Comparison of ENCODE assay signal across 17 cellular contexts in genomic region chr16:81449899-81450608, GRCh38. TPM values are rescaled to one million over a fixed set of nuclear protein-coding genes. Genes with fewer than 3 reads are reported as not detected.
DNase-seq lines count a peak whose midpoint lies in the region; ATAC-seq, FAIRE-seq and TF ChIP-seq lines count a peak whose summit lies in the region.
"Had no signal": no experiment of that assay in that cellular context is flagged by ENCODE, and none has a peak within 500 bp of the region (broad histone marks: within the 10 kb centered on the region; RNA-seq: fewer than 3 reads in every experiment).

No MANE protein-coding gene starts in this region.

- ATAC-seq in GM12878 = no peak
- ATAC-seq: body of pancreas, left colon had no signal

- H4K20me1 ChIP-seq in GM12878 (ENCODE audit: control insufficient read depth, insufficient read depth) (no peaks in the 10 kb centered on the region), neural cell (ENCODE audit: insufficient read depth) (peaks cover 20% of the 10 kb centered on the region), smooth muscle cell (ENCODE audit: low read depth) (peaks cover 83% of the 10 kb centered on the region)

- H3K27me3 ChIP-seq in CD4-positive, alpha-beta memory T cell (ENCODE audit: insufficient read depth, low read length) = no peaks in the 10 kb centered on the region
- H3K27me3 ChIP-seq in GM12878 (replicated peaks in 1 of 2; ENCODE audit: control insufficient read depth in 2 of 2, insufficient read depth in 2 of 2, low read length in 1 of 2) = no peaks in the 10 kb centered on the region
- H3K27me3 ChIP-seq in neural cell (ENCODE audit: insufficient read depth, low read depth, low read length) = no peaks in the 10 kb centered on the region
- H3K27me3 ChIP-seq in smooth muscle cell (ENCODE audit: low read depth) = no peaks in the 10 kb centered on the region
- H3K27me3 ChIP-seq: BE2C, body of pancreas, dorsolateral prefrontal cortex had no signal

- no peak for DNase-seq in CD4-positive, alpha-beta memory T cell
- DNase-seq in GM12878 (ENCODE audit: low read depth, low spot score) (no peak), NCI-H526 (lab: John Stamatoyannopoulos, UW) (no peak), smooth muscle cell (lab: John Stamatoyannopoulos, UW; ENCODE audit: unreplicated experiment) (no peak)
- DNase-seq in central memory CD4-positive, alpha-beta T cell = no peak
- DNase-seq: activated CD8-positive, alpha-beta memory T cell treated with anti-CD3 and anti-CD28 coated beads for 24 hours; activated gamma-delta T cell treated with Interleukin-2 at 50 U/mL for 16 hours; BE2C; body of pancreas; dorsolateral prefrontal cortex; hippocampal formation; left colon; NCI-H187 treated with DMSO at 0.1 percent for 48 hours; NCI-H510A treated with DMSO at 0.1 percent for 48 hours had no signal

- H3K36me3 ChIP-seq in CD4-positive, alpha-beta memory T cell (ENCODE audit: insufficient read depth, low read length) = no peaks in the 10 kb centered on the region
- 0 out of 2 replicates have a peak, but pooled peaks cover 6% of the 10 kb centered on the region for H3K36me3 ChIP-seq in KOPT-K1 (ENCODE audit: insufficient read depth, low read length)
- H3K36me3 ChIP-seq in GM12878 (ENCODE audit: control insufficient read depth in 2 of 2, insufficient read depth in 2 of 2, low read length in 1 of 2) = no peaks in the 10 kb centered on the region; a peak in 4 of 4 replicates
- H3K36me3 ChIP-seq in neural cell (ENCODE audit: insufficient read depth, low read length) = no peaks in the 10 kb centered on the region
- H3K36me3 ChIP-seq in smooth muscle cell (ENCODE audit: low read depth) = no peaks in the 10 kb centered on the region
- H3K36me3 ChIP-seq: BE2C had no signal

- in situ Hi-C loops in GM12878 (cut with MboI) = no loop called here

- FAIRE-seq in GM12878 (lab: Jason Lieb, UNC) = no peak
- FAIRE-seq: RCC 7860 had no signal

- peaks cover 4 to 21% of the 10 kb centered on the region in 2 donors for H3K36me3 Mint-ChIP-seq in CD4-positive, alpha-beta memory T cell

- TF ChIP-seq RAD21 in GM12878 (IDR thresholded peaks at IDR 0.05; ENCODE audit: insufficient read depth, low read depth, low read length) (no peak), neural cell (conservative IDR thresholded peaks at IDR 0.05) (no peak)

- H3K9ac ChIP-seq in GM12878 (ENCODE audit: control insufficient read depth, insufficient read depth, low read length) = no peak overlapping the region
- no peak overlapping the region for H3K9ac ChIP-seq in neural cell (ENCODE audit: low read length)
- no peak overlapping the region for H3K9ac ChIP-seq in smooth muscle cell (ENCODE audit: low read depth)

- RAD21 ChIA-PET in GM12878 (lab: Charles Lee; ENCODE audit: unreplicated experiment) = interaction anchor here (0.8 to 3.1 kb wide), 4 partner anchors 21 to 175 kb away, joined by 3 to 19 read pairs (median 6); no protein-coding TSS in a partner anchor

- H3K27me3 Mint-ChIP-seq in CD4-positive, alpha-beta memory T cell = no peaks in the 10 kb centered on the region

- no peak for TF ChIP-seq CTCF in GM12878 (IDR thresholded peaks at IDR 0.05 in 2 of 3, conservative IDR thresholded peaks at IDR 0.05 in 1 of 3; ENCODE audit: control insufficient read depth in 2 of 3, extremely low read depth in 1 of 3, insufficient read depth in 1 of 3, low read depth in 3 of 3, low read length in 3 of 3)
- TF ChIP-seq CTCF in neural cell (IDR thresholded peaks at IDR 0.05; ENCODE audit: poor library complexity, severe bottlenecking) = no peak
- no peak for TF ChIP-seq CTCF in smooth muscle cell (IDR thresholded peaks at IDR 0.05; ENCODE audit: borderline replicate concordance, insufficient read depth, poor library complexity, severe bottlenecking)

- no peak overlapping the region for H3K27ac ChIP-seq in CD4-positive, alpha-beta memory T cell (ENCODE audit: low read depth, low read length)
- H3K27ac ChIP-seq in KOPT-K1 (ENCODE audit: low read depth, low read length, poor library complexity, severe bottlenecking) (peak overlapping the region; percentile 49), GM12878 (ENCODE audit: control insufficient read depth, insufficient read depth) (no peak overlapping the region), neural cell (ENCODE audit: low read length) (no peak overlapping the region), smooth muscle cell (ENCODE audit: low read depth) (no peak overlapping the region)

- POLR2A ChIA-PET in CD4-positive, alpha-beta memory T cell (lab: Charles Lee; ENCODE audit: partially characterized antibody) = interaction anchor here (0.6 to 4.3 kb wide), 3 partner anchors 20 to 58 kb away, joined by 3 to 22 read pairs (median 4); no protein-coding TSS in a partner anchor
- POLR2A ChIA-PET in GM12878 (lab: Charles Lee) = interaction anchor here (1.0 kb wide), 1 partner anchor 31 kb away, joined by 3 read pairs; no protein-coding TSS in a partner anchor

- H3K79me2 ChIP-seq in GM12878 (ENCODE audit: control insufficient read depth, insufficient read depth, low read length) (peaks cover 94% of the 10 kb centered on the region), neural cell (replicated peaks; ENCODE audit: insufficient read depth, low read length) (peaks cover 98% of the 10 kb centered on the region), smooth muscle cell (ENCODE audit: low read depth) (peaks cover 100% of the 10 kb centered on the region)

- peaks cover 0 to 6% (median 1%) of the 10 kb centered on the region in 8 donors for H3K9me3 Mint-ChIP-seq in CD4-positive, alpha-beta memory T cell

- WGBS in GM12878 (ENCODE audit: insufficient coverage, insufficient replicate concordance, low lambda C conversion rate, missing lambda C conversion rate) = 97% methylated on average over 7 of the region's 7 CpGs
- 97% methylated on average over 7 of the region's 7 CpGs for WGBS in smooth muscle cell (ENCODE audit: low lambda C conversion rate)

- no peaks in the 10 kb centered on the region for H3K9me2 ChIP-seq in neural cell (ENCODE audit: insufficient read depth, low read length)

- peak overlapping the region in 4 of 8 donors; percentile 19 to 47 (median 39) for H3K4me3 Mint-ChIP-seq in CD4-positive, alpha-beta memory T cell

- H3K4me1 ChIP-seq in CD4-positive, alpha-beta memory T cell (ENCODE audit: insufficient read depth, low read length) = peaks cover 71% of the 10 kb centered on the region
- peaks cover 20% of the 10 kb centered on the region for H3K4me1 ChIP-seq in GM12878 (ENCODE audit: control insufficient read depth, insufficient read depth, low read length)
- H3K4me1 ChIP-seq in smooth muscle cell (ENCODE audit: low read depth) = peaks cover 31% of the 10 kb centered on the region

- H3K27ac Mint-ChIP-seq in CD4-positive, alpha-beta memory T cell = peak overlapping the region in 6 of 7 donors; percentile 17 to 74 (median 60)

- H2AFZ ChIP-seq in GM12878 (ENCODE audit: control insufficient read depth, low read depth, low read length) (no peak overlapping the region), neural cell (ENCODE audit: low read depth, low read length) (no peak overlapping the region), smooth muscle cell (ENCODE audit: low read depth) (no peak overlapping the region)

- CTCF ChIA-PET in CD4-positive, alpha-beta memory T cell (lab: Charles Lee; ENCODE audit: partially characterized antibody) = interaction anchor here (1.6 kb wide), 1 partner anchor 14 kb away, joined by 3 read pairs; no protein-coding TSS in a partner anchor
- CTCF ChIA-PET in GM12878 (lab: Yijun Ruan, JAX) = interaction anchor here (1.2 to 1.3 kb wide), 2 partner anchors 29 to 155 kb away, joined by 3 read pairs; no protein-coding TSS in a partner anchor

- no peak for TF ChIP-seq EP300 in GM12878 (IDR thresholded peaks at IDR 0.05; ENCODE audit: borderline replicate concordance in 1 of 2, control insufficient read depth in 1 of 2, low read depth in 2 of 2, low read length in 2 of 2)
- TF ChIP-seq EP300 in neural cell (conservative IDR thresholded peaks at IDR 0.05; ENCODE audit: poor library complexity, severe bottlenecking) = no peak

- SMC1A ChIA-PET in GM12878 (lab: Charles Lee; ENCODE audit: uncharacterized antibody, unreplicated experiment) = interaction anchor here (1.1 to 2.9 kb wide), 9 partner anchors 11 to 265 kb away, joined by 3 to 18 read pairs (median 3); no protein-coding TSS in a partner anchor

- H3K9me3 ChIP-seq in CD4-positive, alpha-beta memory T cell (ENCODE audit: control insufficient read depth in 1 of 2, low read length in 2 of 2) = no peaks in the 10 kb centered on the region
- H3K9me3 ChIP-seq in KOPT-K1 (ENCODE audit: insufficient read depth, low read length, poor library complexity, severe bottlenecking) = peaks cover 5% of the 10 kb centered on the region
- H3K9me3 ChIP-seq in GM12878 (replicated peaks; ENCODE audit: control insufficient read depth, insufficient read depth, low read length) = peaks cover 5% of the 10 kb centered on the region; the same call in 1 of the 3 replicates
- H3K9me3 ChIP-seq in neural cell (ENCODE audit: low read length) = no peaks in the 10 kb centered on the region
- no peaks in the 10 kb centered on the region for H3K9me3 ChIP-seq in smooth muscle cell (replicated peaks; ENCODE audit: low read depth)
- H3K9me3 ChIP-seq: BE2C, body of pancreas had no signal

- H3F3A ChIP-seq in neural cell (ENCODE audit: insufficient read depth, low read length, poor library complexity, severe bottlenecking) (no peaks in the 10 kb centered on the region), smooth muscle cell (ENCODE audit: low read depth) (no peaks in the 10 kb centered on the region)

- H3K4me3 ChIP-seq in CD4-positive, alpha-beta memory T cell (ENCODE audit: low read length in 2 of 2) = no peak overlapping the region
- H3K4me3 ChIP-seq in GM12878 (peak overlapping the region; percentile 1; the same call in 1 of the 2 replicates), neural cell (ENCODE audit: low read length) (peak overlapping the region; percentile 68), smooth muscle cell (no peak overlapping the region)
- H3K4me3 ChIP-seq: body of pancreas had no signal

- H3K4me2 ChIP-seq in GM12878 (ENCODE audit: control insufficient read depth, insufficient read depth) (peak overlapping the region; percentile 38; the same call in 1 of the 2 replicates), neural cell (ENCODE audit: low read length) (no peak overlapping the region), smooth muscle cell (no peak overlapping the region)

- peaks cover 56 to 90% (median 72%) of the 10 kb centered on the region in 4 donors for H3K4me1 Mint-ChIP-seq in CD4-positive, alpha-beta memory T cell

- BruUV-seq in GM12878 (replicated peaks; lab: Mats Ljungman, UMichigan) = no TSS peak

- no peak for TF ChIP-seq POLR2A in GM12878 (IDR thresholded peaks at IDR 0.05; ENCODE audit: low read depth, low read length)

- intact Hi-C loops in CD4-positive, alpha-beta memory T cell (cut with micrococcal nuclease) = no loop called here
- intact Hi-C loops in GM12878 (cut with micrococcal nuclease; ENCODE audit: unreplicated experiment) = loop anchor here (5.0 kb wide), 1 partner anchor 72 kb away; no protein-coding TSS in a partner anchor

RNA-seq across cellular contexts. Expression of gene CMIP, which starts 5.4 kb away (rescaled TPM):
- 10 to 100 TPM; 33.2 to 36.4 TPM for total RNA-seq in CD4-positive, alpha-beta memory T cell
- under 1 TPM in 1 of 2 donors, not detected in 1; 0.84 TPM for polyA plus RNA-seq in CD4-positive, alpha-beta memory T cell
- total RNA-seq in GM12878 (2013; cell fraction: nucleolus; rRNA removed) = 68.0 and 69.9 TPM in 2 replicates
- 4.6 and 5.1 TPM in 2 replicates for total RNA-seq in GM12878 (2014; rRNA removed)
- total RNA-seq in GM12878 (2014; rRNA removed; fragmentation: Illumina TruSeq; extraction: Trizol) = 5.4 and 6.3 TPM in 2 replicates
- total RNA-seq in GM12878 (2021) = 41.7 and 43.2 TPM in 2 replicates
- 8.0 TPM for polyA plus RNA-seq in GM12878 (2011; ENCODE audit: low read depth)
- 2.1 and 3.8 TPM in 2 replicates for polyA plus RNA-seq in GM12878 (2011; rRNA removed)
- polyA plus RNA-seq in GM12878 (2011; cell fraction: cytosol; rRNA removed) = 7.6 and 13.2 TPM in 2 replicates
- 20.8 and 26.8 TPM in 2 replicates for polyA plus RNA-seq in GM12878 (2011; cell fraction: nucleus; rRNA removed)
- 18.2 and 19.7 TPM in 2 replicates for polyA plus RNA-seq in GM12878 (2012)
- 13.6 and 16.8 TPM in 2 replicates for polyA plus RNA-seq in GM12878 (2014; fragmentation: Illumina TruSeq; extraction: Trizol)
- polyA plus RNA-seq in GM12878 (2014; fragmentation: Nextera tagmentation; extraction: Ambion mirVana) = 1 to 10 TPM; 1.4 to 1.7 TPM
- 11.3 and 12.8 TPM in 2 replicates for polyA plus RNA-seq in GM12878 (2014; rRNA removed)
- polyA plus RNA-seq in GM12878 (2016; fragmentation: Nextera tagmentation; extraction: Ambion mirVana) = 1 to 10 TPM; 1.2 to 1.5 TPM
- polyA minus RNA-seq in GM12878 (2011; rRNA and poly(A)+ RNA removed) = 13.8 and 19.1 TPM in 2 replicates
- polyA minus RNA-seq in GM12878 (2011; cell fraction: cytosol; rRNA and poly(A)+ RNA removed) = 15.9 and 18.3 TPM in 2 replicates
- 13.7 and 25.9 TPM in 2 replicates for polyA minus RNA-seq in GM12878 (2011; cell fraction: nucleus; rRNA and poly(A)+ RNA removed)
- 15.1 and 20.0 TPM in 2 replicates for polyA plus RNA-seq in neural cell
- polyA minus RNA-seq in neural cell = 56.0 and 73.2 TPM in 2 replicates
- 22.5 and 44.5 TPM in 2 replicates for total RNA-seq in smooth muscle cell
- 2.5 and 9.4 TPM in 2 replicates for polyA plus RNA-seq in smooth muscle cell

Comparison
In these comparisons a context has a peak if more than half of its experiments do, and no peak if none do; other contexts are left out.
1. H3K4me3 ChIP-seq: peak in GM12878 (single experiment) and neural cell (single experiment); none in CD4-positive, alpha-beta memory T cell (0 of 2) and smooth muscle cell (single experiment).